8 cellular contexts compared by ENCODE assay signal in genomic region chr19:20999731-21000352, GRCh38. TPM values are rescaled to one million over a fixed set of nuclear protein-coding genes. Genes with fewer than 3 reads are reported as not detected.
DNase-seq lines count a peak whose midpoint lies in the region; ATAC-seq and TF ChIP-seq lines count a peak whose summit lies in the region.

No MANE protein-coding gene starts in this region.

- DNase-seq in NCI-H1930 (lab: John Stamatoyannopoulos, UW) (peak; percentile 44 to 70), coronary artery (ENCODE audit: low spot score) (peak; percentile 82), left colon (peak; percentile 75 to 76), NOMO-1 treated with DMSO at 0.1 percent for 48 hours (lab: John Stamatoyannopoulos, UW; ENCODE audit: unreplicated experiment) (no peak)
- DNase-seq in activated CD4-positive, alpha-beta T cell treated with anti-CD3 and anti-CD28 coated beads for 4 hours = peak; percentile 76 to 81
- DNase-seq in stimulated activated CD4-positive, alpha-beta T cell treated with anti-CD3 and anti-CD28 coated beads, Interleukin-1b, Interleukin-23, amount 100 ng/mL, for 24 hours (ENCODE audit: low read depth in 4 of 4, low spot score in 1 of 4) = peak; percentile 53 to 84 (median 70)

- intact Hi-C loops in left colon (cut with DNase I, micrococcal nuclease) = no loop called here

- no peak for TF ChIP-seq CTCF in coronary artery (IDR thresholded peaks at IDR 0.05)

- H3K27ac ChIP-seq in coronary artery = no peak overlapping the region

- H3K4me3 ChIP-seq in GM08714 (ENCODE audit: low read length) (peak overlapping the region; percentile 48; the same call in 1 of the 2 replicates), coronary artery (peak overlapping the region; percentile 61)

- ATAC-seq in HG02642 (IDR thresholded peaks at IDR 0.05; ENCODE audit: poor library complexity, unreplicated experiment) = peak; percentile 100
- ATAC-seq in left colon = peak; percentile 99

RNA-seq across cellular contexts. Expression of gene ZNF430, which starts 20.6 kb away (rescaled TPM):
- total RNA-seq in left colon = 10 to 100 TPM in 1 of 2 donors, 1 to 10 TPM in 1; 8.8 to 10.3 TPM
